ENCODE assay signal across 29 cellular contexts in the genomic region with DNA sequence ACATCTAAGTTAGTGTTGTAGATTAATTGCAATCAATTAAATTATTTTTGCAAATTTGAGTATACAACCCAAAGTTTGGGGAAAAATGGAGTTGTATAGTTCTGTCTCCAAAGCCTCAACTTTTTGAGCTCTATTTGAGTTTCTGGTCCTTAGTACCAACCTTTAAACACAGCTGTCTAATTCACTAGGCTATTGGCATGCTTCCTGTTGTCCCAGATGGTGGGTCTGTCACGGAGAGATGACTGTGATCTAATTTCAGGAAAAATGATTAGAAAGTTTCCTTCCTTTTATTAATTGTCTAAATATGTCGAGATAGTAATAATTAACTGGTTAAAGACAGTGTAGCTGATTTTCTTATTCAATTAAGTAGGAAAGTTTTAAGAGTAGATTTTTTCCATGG.
DNase-seq lines count a peak whose midpoint lies in the region; ATAC-seq, FAIRE-seq and TF ChIP-seq lines count a peak whose summit lies in the region.
"Had no signal": no experiment of that assay in that cellular context is flagged by ENCODE, and none has a peak within 500 bp of the region (broad histone marks: within the 10 kb centered on the region; RNA-seq: fewer than 3 reads in every experiment).

No MANE protein-coding gene starts in this region.

- peak; percentile 38 for ATAC-seq in left ventricle myocardium superior
- ATAC-seq in HG02970 (IDR thresholded peaks at IDR 0.05; ENCODE audit: low FRiP score, unreplicated experiment), result no peak
- ATAC-seq: activated CD4-positive, alpha-beta T cell treated with anti-CD3 and anti-CD28 coated beads for 36 hours; activated T-helper 17 cell treated with anti-CD3 and anti-CD28 coated beads, Interleukin-2, amount 50 U/mL, for 72 hours; lower lobe of right lung; natural killer cell had no signal

- DNase-seq in left ventricle myocardium superior, result no peak
- DNase-seq in cardiac septum (ENCODE audit: low spot score), result no peak
- peak; percentile 47 for DNase-seq in NCI-H2171 treated with DMSO at 0.1 percent for 48 hours (lab: John Stamatoyannopoulos, UW)
- no peak for DNase-seq in brain microvascular endothelial cell
- DNase-seq in NCI-H2029 (lab: John Stamatoyannopoulos, UW), result no peak
- DNase-seq: activated CD4-positive, alpha-beta T cell treated with anti-CD3 and anti-CD28 coated beads for 36 hours; activated naive CD4-positive, alpha-beta T cell treated with anti-CD3 and anti-CD28 coated beads, Interleukin-2, amount 50 U/mL, for 16 hours; amygdala; effector CD4-positive, alpha-beta T cell; glutamatergic neuron; GM23248; lower lobe of right lung; MM.1S; natural killer cell; NCI-H1105 treated with DMSO at 0.1 percent for 48 hours; NCI-H2029 treated with DMSO at 0.1 percent for 48 hours; nucleus accumbens; OCI-M1; psoas muscle; sigmoid colon; stimulated activated CD4-positive, alpha-beta T cell treated with anti-CD3 and anti-CD28 coated beads, Interleukin-4, amount 100 ng/mL, for 24 hours; tibial artery had no signal

- H3K4me3 ChIP-seq in brain microvascular endothelial cell (ENCODE audit: low read depth, low read length), result no peak overlapping the region
- H3K4me3 ChIP-seq: GM23248, lower lobe of right lung, psoas muscle, sigmoid colon, tibial artery had no signal

- H3K27me3 ChIP-seq in brain microvascular endothelial cell (replicated peaks), result no peaks in the 10 kb centered on the region
- H3K27me3 ChIP-seq: sigmoid colon, tibial artery had no signal

- FAIRE-seq in endometrium (lab: Jason Lieb, UNC), result peak; percentile 58
- FAIRE-seq: keratinocyte had no signal

- intact Hi-C loops in left ventricle myocardium superior (cut with micrococcal nuclease), result no loop called here
- intact Hi-C loops in cardiac septum (cut with DNase I), result no loop called here

- no peak overlapping the region for H3K27ac ChIP-seq in brain microvascular endothelial cell
- H3K27ac ChIP-seq: C4-2B, GM23248, KMS-11, lower lobe of right lung, psoas muscle, sigmoid colon, tibial artery, VCaP had no signal

- no peaks in the 10 kb centered on the region for H3K36me3 ChIP-seq in brain microvascular endothelial cell (replicated peaks)
- H3K36me3 ChIP-seq: tibial artery had no signal

- TF ChIP-seq CTCF in brain microvascular endothelial cell (IDR thresholded peaks at IDR 0.05; ENCODE audit: low read depth, low read length, missing control alignments), result no peak

- in situ Hi-C loops in brain microvascular endothelial cell (cut with HindIII; ENCODE audit: low pct_ligation_motif_present, low sequenced_read_pairs), result no loop called here
